In genomic region chr11:68844376-68844775, GRCh38 we compare ENCODE assay signal across 1 cellular context.
A peak's percentile ranks its signal among the peaks of the same experiment; 100 is the strongest.
TF ChIP-seq lines count a peak whose summit lies in the region.

No MANE protein-coding gene starts in this region.

TF ChIP-seq in GM12878, 131 proteins besides CTCF, POLR2A, EP300 and RAD21:
- TF ChIP-seq SUZ12 (IDR thresholded peaks at IDR 0.05; ENCODE audit: unreplicated experiment) = no peak
- TF ChIP-seq ZNF24 (IDR thresholded peaks at IDR 0.05) = peak; percentile 52; the same call in 1 of the 2 replicates
- no peak for TF ChIP-seq CUX1 (IDR thresholded peaks at IDR 0.05; ENCODE audit: insufficient replicate concordance, low read depth, low read length)
- TF ChIP-seq IKZF1 (conservative IDR thresholded peaks at IDR 0.05) = no peak
